ENCODE assay signal across 1 cellular context in the genomic region with DNA sequence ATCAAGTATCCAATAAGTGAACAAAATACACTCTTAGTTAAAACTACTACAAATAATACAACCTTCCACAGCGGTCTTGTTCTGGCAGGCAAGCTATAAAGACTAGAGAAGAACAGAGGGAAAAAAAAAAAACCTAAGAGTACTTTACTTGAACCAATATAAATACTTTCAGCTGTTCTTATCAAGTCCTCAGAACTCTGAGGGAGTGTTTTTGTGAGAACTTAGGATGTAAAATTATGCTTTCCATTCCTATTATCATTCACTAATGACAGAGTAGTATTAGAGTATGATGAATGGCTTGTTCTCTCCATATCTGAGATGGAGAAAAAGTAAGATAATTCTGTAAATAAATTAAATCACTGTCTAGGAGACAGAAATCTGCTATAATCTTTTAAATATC.
TF ChIP-seq lines count a peak whose summit lies in the region.

No MANE protein-coding gene starts in this region.

TF ChIP-seq in SK-N-SH treated with all-trans-retinoic acid at 6 μM for 48 hours, 23 proteins besides CTCF, POLR2A, EP300 and RAD21 (continued from another document):
- no peak for TF ChIP-seq PATZ1 (CRISPR knock-in tag; IDR thresholded peaks at IDR 0.05; ENCODE audit: borderline replicate concordance)
